In the genomic region with DNA sequence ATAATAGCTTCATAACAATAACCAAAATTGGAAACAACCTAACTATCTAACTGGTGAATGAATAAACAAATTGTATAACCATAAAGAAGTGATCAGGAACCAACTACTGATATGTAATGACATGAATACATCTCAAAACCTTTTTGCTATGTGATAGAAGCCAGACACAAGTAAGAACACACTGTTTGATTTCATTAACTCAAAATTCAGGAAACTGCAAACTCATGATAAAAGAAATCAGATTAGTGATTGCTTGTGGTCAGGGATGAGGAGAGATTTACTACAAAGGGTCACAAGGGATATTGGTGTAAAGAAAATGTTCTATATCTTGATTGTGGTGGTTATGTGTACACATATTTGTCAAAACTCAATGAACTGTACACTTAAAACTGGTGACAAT, we compare ENCODE assay signal across 29 cellular contexts. TPM values are rescaled to one million over a fixed set of nuclear protein-coding genes. Genes with fewer than 3 reads are reported as not detected.
"Had no signal": no experiment of that assay in that cellular context is flagged by ENCODE, and none has a peak within 500 bp of the region (broad histone marks: within the 10 kb centered on the region; RNA-seq: fewer than 3 reads in every experiment).

No MANE protein-coding gene starts in this region.

- H2AFZ ChIP-seq: neural progenitor cell, parathyroid adenoma had no signal

- H3K9me3 ChIP-seq: ovary, right lobe of liver, sigmoid colon, stomach, thoracic aorta, thyroid gland, tibial nerve, upper lobe of left lung, vagina had no signal

- H3K4me1 Mint-ChIP-seq: naive thymus-derived CD8-positive, alpha-beta T cell; stimulated activated effector memory CD8-positive, alpha-beta T cell treated with anti-CD3 and anti-CD28 coated beads, Interleukin-12 subunit alpha, Interleukin-12 subunit beta, amount 100 ng/mL, for 72 hours; stimulated activated naive B cell treated with anti-CD40 and anti-IgM and Interleukin-4, amounts not matched to agents 10 μg/mL and 1 μg/mL and 100 μg/mL, for 72 hours had no signal

- H3K4me3 ChIP-seq: neural progenitor cell, ovary, psoas muscle, right lobe of liver, sigmoid colon, stomach, thoracic aorta, thyroid gland, tibial nerve, upper lobe of left lung, vagina had no signal

- H3K27me3 ChIP-seq: neural progenitor cell, ovary, right lobe of liver, sigmoid colon, stomach, thyroid gland, tibial nerve, upper lobe of left lung, vagina had no signal

- H3K36me3 Mint-ChIP-seq: naive thymus-derived CD8-positive, alpha-beta T cell; natural killer cell treated with Interleukin-12 subunit alpha and Interleukin-12 subunit beta and Interleukin-15 and Interleukin-18, amount 100 ng/mL, for 72 hours; neural progenitor cell; stimulated activated effector memory CD8-positive, alpha-beta T cell treated with anti-CD3 and anti-CD28 coated beads, Interleukin-12 subunit alpha, Interleukin-12 subunit beta, amount 100 ng/mL, for 72 hours; stimulated activated naive B cell treated with anti-CD40 and anti-IgM and Interleukin-4, amounts not matched to agents 10 μg/mL and 1 μg/mL and 100 μg/mL, for 72 hours had no signal

- H3K4me2 ChIP-seq: neural progenitor cell had no signal

- H3K36me3 ChIP-seq: neural progenitor cell, ovary, right lobe of liver, sigmoid colon, stomach, thoracic aorta, thyroid gland, tibial nerve, upper lobe of left lung, vagina had no signal

- H3K27ac ChIP-seq: neural progenitor cell, ovary, parathyroid adenoma, psoas muscle, right lobe of liver, sigmoid colon, stomach, thoracic aorta, thyroid gland, tibial nerve, upper lobe of left lung, vagina had no signal

- H3K4me1 ChIP-seq: parathyroid adenoma, psoas muscle, right lobe of liver, sigmoid colon, stomach, thyroid gland, tibial nerve, upper lobe of left lung, vagina had no signal

- H3K9ac ChIP-seq: neural progenitor cell, parathyroid adenoma had no signal

- H3K27me3 Mint-ChIP-seq: naive thymus-derived CD8-positive, alpha-beta T cell; natural killer cell treated with Interleukin-12 subunit alpha and Interleukin-12 subunit beta and Interleukin-15 and Interleukin-18, amount 100 ng/mL, for 72 hours; progenitor cell of endocrine pancreas; stimulated activated naive CD8-positive, alpha-beta T cell treated with anti-CD3 and anti-CD28 coated beads, Interleukin-15, Interleukin-2, amounts not matched to agents 100 ng/mL and 50 ng/mL, for 24 hours had no signal

- DNase-seq: naive thymus-derived CD8-positive, alpha-beta T cell; occipital lobe; ovary; posterior cingulate gyrus; psoas muscle; right cardiac atrium; right lobe of liver; sigmoid colon; small intestine; stimulated activated CD4-positive, alpha-beta T cell treated with anti-CD3 and anti-CD28 coated beads, Interleukin-15, amount 100 ng/mL, for 24 hours; stimulated activated CD4-positive, alpha-beta T cell treated with anti-CD3 and anti-CD28 coated beads, Interleukin-2, amount 100 ng/mL, for 24 hours; stimulated activated CD4-positive, alpha-beta T cell treated with anti-CD3 and anti-CD28 coated beads, Interleukin-2, amount 100 ng/mL, for 48 hours; stimulated activated CD4-positive, alpha-beta T cell treated with anti-CD3 and anti-CD28 coated beads, Interleukin-4, amount 100 ng/mL, for 24 hours; stimulated activated naive B cell treated with anti-CD40 and anti-IgM and Interleukin-4, amounts not matched to agents 10 μg/mL and 1 μg/mL and 100 μg/mL, for 72 hours; stimulated activated naive CD4-positive, alpha-beta T cell treated with Interleukin-2 at 50 U/mL for 16 hours; stomach; thyroid gland; trophoblast cell; upper lobe of left lung had no signal

- H3K27ac Mint-ChIP-seq: naive thymus-derived CD8-positive, alpha-beta T cell; natural killer cell treated with Interleukin-12 subunit alpha and Interleukin-12 subunit beta and Interleukin-15 and Interleukin-18, amount 100 ng/mL, for 72 hours; neural progenitor cell; progenitor cell of endocrine pancreas; stimulated activated effector memory CD8-positive, alpha-beta T cell treated with anti-CD3 and anti-CD28 coated beads, Interleukin-12 subunit alpha, Interleukin-12 subunit beta, amount 100 ng/mL, for 72 hours; stimulated activated naive B cell treated with anti-CD40 and anti-IgM and Interleukin-4, amounts not matched to agents 10 μg/mL and 1 μg/mL and 100 μg/mL, for 72 hours; stimulated activated naive CD8-positive, alpha-beta T cell treated with anti-CD3 and anti-CD28 coated beads, Interleukin-15, Interleukin-2, amounts not matched to agents 100 ng/mL and 50 ng/mL, for 24 hours had no signal

- H3K4me3 Mint-ChIP-seq: naive thymus-derived CD8-positive, alpha-beta T cell; natural killer cell treated with Interleukin-12 subunit alpha and Interleukin-12 subunit beta and Interleukin-15 and Interleukin-18, amount 100 ng/mL, for 72 hours; neural progenitor cell; stimulated activated effector memory CD8-positive, alpha-beta T cell treated with anti-CD3 and anti-CD28 coated beads, Interleukin-12 subunit alpha, Interleukin-12 subunit beta, amount 100 ng/mL, for 72 hours; stimulated activated naive B cell treated with anti-CD40 and anti-IgM and Interleukin-4, amounts not matched to agents 10 μg/mL and 1 μg/mL and 100 μg/mL, for 72 hours; stimulated activated naive CD8-positive, alpha-beta T cell treated with anti-CD3 and anti-CD28 coated beads, Interleukin-15, Interleukin-2, amounts not matched to agents 100 ng/mL and 50 ng/mL, for 24 hours had no signal

- H3K79me2 ChIP-seq: parathyroid adenoma had no signal

RNA-seq across cellular contexts. Expression of gene BRINP1, which starts 22.6 kb away (rescaled TPM):
- total RNA-seq: naive thymus-derived CD8-positive, alpha-beta T cell; natural killer cell treated with Interleukin-12 subunit alpha and Interleukin-12 subunit beta and Interleukin-15 and Interleukin-18, amount 100 ng/mL, for 72 hours; subcutaneous adipose tissue; tibial nerve had no signal
- polyA plus RNA-seq: naive thymus-derived CD8-positive, alpha-beta T cell had no signal
